In genomic region chr1:35931424-35932157, GRCh38 we compare ENCODE assay signal across 8 cellular contexts.
A peak's percentile ranks its signal among the peaks of the same experiment; 100 is the strongest.
DNase-seq lines count a peak whose midpoint lies in the region; ATAC-seq and TF ChIP-seq lines count a peak whose summit lies in the region.

No MANE protein-coding gene starts in this region.

- H3K4me3 ChIP-seq in astrocyte of the cerebellum (ENCODE audit: low read depth, low read length) = peak overlapping the region; percentile 89
- H3K4me3 ChIP-seq in iPS-18c (ENCODE audit: insufficient read depth, low read depth, low read length) = peak overlapping the region; percentile 92

- peaks cover 2% of the 10 kb centered on the region for H3K9me3 ChIP-seq in iPS-18c (ENCODE audit: control insufficient read depth, insufficient read depth, low read length)

- TF ChIP-seq CTCF in astrocyte of the cerebellum (IDR thresholded peaks at IDR 0.05; ENCODE audit: low read depth, low read length, missing control alignments) = no peak

- in situ Hi-C loops in astrocyte of the cerebellum (cut with HindIII; ENCODE audit: low sequenced_read_pairs) = no loop called here

- peak; percentile 21 for ATAC-seq in GM21786 (IDR thresholded peaks at IDR 0.05; ENCODE audit: unreplicated experiment)
- peak; percentile 58 for ATAC-seq in stimulated activated memory B cell treated with anti-CD40 and anti-IgM and Interleukin-4, amounts not matched to agents 10 μg/mL and 1 μg/mL and 100 μg/mL, for 72 hours

- peak; percentile 20 for DNase-seq in EL
- DNase-seq in NCI-H1092 (lab: John Stamatoyannopoulos, UW) = peak; percentile 9
- DNase-seq in astrocyte of the cerebellum (ENCODE audit: low read depth) = no peak
- no peak for DNase-seq in NCI-H1694 treated with DMSO at 0.1 percent for 48 hours (lab: John Stamatoyannopoulos, UW)
- no peak for DNase-seq in stimulated activated CD4-positive, alpha-beta T cell treated with anti-CD3 and anti-CD28 coated beads, Interleukin-4, amount 100 ng/mL, for 1 hour

- H3K27me3 Mint-ChIP-seq in stimulated activated memory B cell treated with anti-CD40 and anti-IgM and Interleukin-4, amounts not matched to agents 10 μg/mL and 1 μg/mL and 100 μg/mL, for 72 hours = no peaks in the 10 kb centered on the region

- H3K9me3 Mint-ChIP-seq in stimulated activated memory B cell treated with anti-CD40 and anti-IgM and Interleukin-4, amounts not matched to agents 10 μg/mL and 1 μg/mL and 100 μg/mL, for 72 hours = no peaks in the 10 kb centered on the region

- H3K27ac Mint-ChIP-seq in stimulated activated memory B cell treated with anti-CD40 and anti-IgM and Interleukin-4, amounts not matched to agents 10 μg/mL and 1 μg/mL and 100 μg/mL, for 72 hours = peak overlapping the region; percentile 91

- H3K4me1 Mint-ChIP-seq in stimulated activated memory B cell treated with anti-CD40 and anti-IgM and Interleukin-4, amounts not matched to agents 10 μg/mL and 1 μg/mL and 100 μg/mL, for 72 hours = peaks cover 30% of the 10 kb centered on the region

- H3K36me3 Mint-ChIP-seq in stimulated activated memory B cell treated with anti-CD40 and anti-IgM and Interleukin-4, amounts not matched to agents 10 μg/mL and 1 μg/mL and 100 μg/mL, for 72 hours = no peaks in the 10 kb centered on the region

- peak overlapping the region; percentile 90 for H3K4me3 Mint-ChIP-seq in stimulated activated memory B cell treated with anti-CD40 and anti-IgM and Interleukin-4, amounts not matched to agents 10 μg/mL and 1 μg/mL and 100 μg/mL, for 72 hours

Comparison
In these comparisons a context has a peak if more than half of its experiments do, and no peak if none do; other contexts are left out.
1. DNase-seq: peak in EL (single experiment) and NCI-H1092 (single experiment); none in astrocyte of the cerebellum (single experiment), NCI-H1694 treated with DMSO at 0.1 percent for 48 hours (single experiment) and stimulated activated CD4-positive, alpha-beta T cell treated with anti-CD3 and anti-CD28 coated beads, Interleukin-4, amount 100 ng/mL, for 1 hour (single experiment).